In the genomic region with DNA sequence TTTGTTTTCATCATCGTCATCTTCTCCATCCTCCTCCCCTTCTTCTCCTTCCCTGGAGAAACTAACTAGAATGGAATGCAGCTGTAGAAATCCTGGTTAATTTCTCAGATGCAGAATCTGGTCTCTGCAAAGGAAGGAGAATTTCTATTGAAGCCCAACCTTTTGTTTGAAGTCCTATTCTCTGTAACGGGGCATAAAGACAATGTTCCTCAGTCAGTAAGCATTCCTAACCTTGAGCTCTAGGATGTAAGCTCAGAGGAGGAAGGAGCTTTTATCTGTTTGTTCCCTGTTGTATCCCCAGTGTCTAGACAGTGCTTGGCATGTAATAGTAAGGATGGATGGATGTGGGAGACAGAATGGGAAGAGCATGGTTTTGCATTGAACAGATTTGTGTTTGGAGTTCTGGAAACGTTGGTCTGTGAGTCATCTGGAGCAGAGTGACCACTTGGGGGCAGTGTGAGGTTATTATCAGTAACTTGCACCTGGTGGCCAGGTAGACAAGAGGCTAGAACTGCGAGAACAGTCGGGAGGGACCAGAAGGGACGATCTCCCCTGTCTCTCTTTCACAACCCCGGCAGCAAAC, we compare ENCODE assay signal across 8 cellular contexts.
A peak's percentile ranks its signal among the peaks of the same experiment; 100 is the strongest.
DNase-seq lines count a peak whose midpoint lies in the region; ATAC-seq and TF ChIP-seq lines count a peak whose summit lies in the region.

No MANE protein-coding gene starts in this region.

- no peaks in the 10 kb centered on the region; the same call in 1 of the 2 replicates for H4K20me1 ChIP-seq in GM23338 (replicated peaks; ENCODE audit: insufficient read depth)
- H4K20me1 ChIP-seq in OCI-LY7 (ENCODE audit: insufficient read depth, low read length) = no peaks in the 10 kb centered on the region

- CTCF ChIA-PET in BJ (lab: Yijun Ruan, JAX) (interaction anchor here (0.7 to 2.5 kb wide), 8 partner anchors 11 to 251 kb away, joined by 3 to 10 read pairs (median 4); no protein-coding TSS in a partner anchor), OCI-LY7 (lab: Charles Lee; ENCODE audit: unreplicated experiment) (interaction anchor here (1.0 to 2.7 kb wide), 2 partner anchors 11 to 47 kb away, joined by 3 to 15 read pairs; no protein-coding TSS in a partner anchor)

- H3K4me3 ChIP-seq in BJ (ENCODE audit: low read depth, low read length) (no peak overlapping the region), GM23338 (no peak overlapping the region), OCI-LY7 (ENCODE audit: low read depth, low read length, poor library complexity, severe bottlenecking) (no peak overlapping the region), epithelial cell of proximal tubule (ENCODE audit: low read depth, low read length) (no peak overlapping the region), retinal pigment epithelial cell (ENCODE audit: low read length) (no peak overlapping the region)

- peaks cover 2% of the 10 kb centered on the region for H3K27me3 Mint-ChIP-seq in GM23338 (ENCODE audit: insufficient read depth, low read depth, poor library complexity)

- no peaks in the 10 kb centered on the region for H3K9me3 ChIP-seq in OCI-LY7 (ENCODE audit: low read length)

- DNase-seq in BJ (ENCODE audit: low read depth) (peak; percentile 39), GM23338 (ENCODE audit: low spot score) (peak; percentile 85), OCI-LY7 (ENCODE audit: low spot score) (peak; percentile 67), epithelial cell of proximal tubule (ENCODE audit: low read depth) (no peak), retinal pigment epithelial cell (ENCODE audit: low read depth) (no peak)
- no peak for DNase-seq in effector CD4-positive, alpha-beta T cell

- no TSS peak for BruUV-seq in OCI-LY7 (replicated peaks; lab: Mats Ljungman, UMichigan)

- POLR2A ChIA-PET in BJ (lab: Charles Lee) (no interaction called here), OCI-LY7 (lab: Charles Lee) (interaction anchor here (0.7 kb wide), 1 partner anchor 119 kb away, joined by 3 read pairs; no protein-coding TSS in a partner anchor)

- H3K4me1 ChIP-seq in GM23338 (ENCODE audit: insufficient read depth) = no peaks in the 10 kb centered on the region
- peaks cover 61% of the 10 kb centered on the region for H3K4me1 ChIP-seq in OCI-LY7 (ENCODE audit: insufficient read depth, low read length, poor library complexity, severe bottlenecking)

- H3K4me2 ChIP-seq in GM23338 = no peak overlapping the region
- H3K4me2 ChIP-seq in OCI-LY7 (ENCODE audit: low read length) = 0 out of 2 replicates have a peak overlapping the region, but pooled peaks have one; percentile 10

- no peaks in the 10 kb centered on the region for H3K27me3 ChIP-seq in BJ (ENCODE audit: control insufficient read depth, insufficient read depth, low read length)
- H3K27me3 ChIP-seq in GM23338 (ENCODE audit: insufficient read depth) = no peaks in the 10 kb centered on the region

- no peaks in the 10 kb centered on the region for H3F3A ChIP-seq in GM23338 (replicated peaks; ENCODE audit: low read depth)

- peak; percentile 29; the same call in 1 of the 2 replicates for TF ChIP-seq CTCF in BJ (IDR thresholded peaks at IDR 0.05; ENCODE audit: insufficient read depth, low read depth, low read length)
- TF ChIP-seq CTCF in GM23338 (conservative IDR thresholded peaks at IDR 0.05; ENCODE audit: low read depth in 2 of 2) = peak; percentile 85 to 89
- peak; percentile 89 for TF ChIP-seq CTCF in OCI-LY7 (conservative IDR thresholded peaks at IDR 0.05; ENCODE audit: low read length)
- peak; percentile 72 for TF ChIP-seq CTCF in epithelial cell of proximal tubule (conservative IDR thresholded peaks at IDR 0.05; ENCODE audit: low read depth, low read length)
- TF ChIP-seq CTCF in retinal pigment epithelial cell (conservative IDR thresholded peaks at IDR 0.05; ENCODE audit: low read depth, low read length) = peak; percentile 59

- no peaks in the 10 kb centered on the region for H3K79me2 ChIP-seq in GM23338 (replicated peaks; ENCODE audit: insufficient read depth)
- peaks cover 11% of the 10 kb centered on the region; the same call in 1 of the 2 replicates for H3K79me2 ChIP-seq in OCI-LY7 (ENCODE audit: insufficient read depth, low read depth, low read length)

- H2AFZ ChIP-seq in GM23338 (no peak overlapping the region), OCI-LY7 (ENCODE audit: low read length) (no peak overlapping the region)

- no peaks in the 10 kb centered on the region for H3K36me3 Mint-ChIP-seq in GM23338 (ENCODE audit: low read depth)

- H3K9me2 ChIP-seq in GM23338 (ENCODE audit: insufficient read depth) (no peaks in the 10 kb centered on the region), OCI-LY7 (ENCODE audit: insufficient read depth, low read length) (no peaks in the 10 kb centered on the region)

- peak; percentile 95 for ATAC-seq in GM23338
- no peak for ATAC-seq in HG03095 (IDR thresholded peaks at IDR 0.05; ENCODE audit: unreplicated experiment)
- no peak for ATAC-seq in HG03442 (IDR thresholded peaks at IDR 0.05; ENCODE audit: unreplicated experiment)

- peaks cover 4% of the 10 kb centered on the region; the same call in 2 of the 3 replicates for H3K4me1 Mint-ChIP-seq in GM23338

- intact Hi-C loops in OCI-LY7 (cut with micrococcal nuclease; ENCODE audit: unreplicated experiment) = loop anchor here (2.0 to 10.0 kb wide), 4 partner anchors 215 to 479 kb away; partner anchors contain the start of gene CPPED1

- no peak overlapping the region for H3K27ac Mint-ChIP-seq in GM23338

- H3K9me3 Mint-ChIP-seq in GM23338 = no peaks in the 10 kb centered on the region

- H3K27ac ChIP-seq in GM23338 (ENCODE audit: low read depth) = no peak overlapping the region
- no peak overlapping the region for H3K27ac ChIP-seq in OCI-LY7 (ENCODE audit: low read depth, low read length, poor library complexity, severe bottlenecking)

- no peak overlapping the region for H3K4me3 Mint-ChIP-seq in GM23338

- H3K36me3 ChIP-seq in BJ (ENCODE audit: control insufficient read depth, insufficient read depth, low read length) (no peaks in the 10 kb centered on the region), GM23338 (ENCODE audit: insufficient read depth) (no peaks in the 10 kb centered on the region), OCI-LY7 (ENCODE audit: insufficient read depth, low read length) (peaks cover 14% of the 10 kb centered on the region)

TF ChIP-seq in GM23338, 12 proteins besides CTCF, POLR2A, EP300 and RAD21 (continues in another document):
- TF ChIP-seq NANOG (IDR thresholded peaks at IDR 0.05; ENCODE audit: borderline replicate concordance) (no peak), EZH2phosphoT487 (IDR thresholded peaks at IDR 0.05; ENCODE audit: unreplicated experiment) (no peak), POLR2AphosphoS5 (IDR thresholded peaks at IDR 0.05; ENCODE audit: low read depth) (no peak), JUNB (IDR thresholded peaks at IDR 0.05; ENCODE audit: unreplicated experiment) (no peak)
- TF ChIP-seq, protein P1, sequence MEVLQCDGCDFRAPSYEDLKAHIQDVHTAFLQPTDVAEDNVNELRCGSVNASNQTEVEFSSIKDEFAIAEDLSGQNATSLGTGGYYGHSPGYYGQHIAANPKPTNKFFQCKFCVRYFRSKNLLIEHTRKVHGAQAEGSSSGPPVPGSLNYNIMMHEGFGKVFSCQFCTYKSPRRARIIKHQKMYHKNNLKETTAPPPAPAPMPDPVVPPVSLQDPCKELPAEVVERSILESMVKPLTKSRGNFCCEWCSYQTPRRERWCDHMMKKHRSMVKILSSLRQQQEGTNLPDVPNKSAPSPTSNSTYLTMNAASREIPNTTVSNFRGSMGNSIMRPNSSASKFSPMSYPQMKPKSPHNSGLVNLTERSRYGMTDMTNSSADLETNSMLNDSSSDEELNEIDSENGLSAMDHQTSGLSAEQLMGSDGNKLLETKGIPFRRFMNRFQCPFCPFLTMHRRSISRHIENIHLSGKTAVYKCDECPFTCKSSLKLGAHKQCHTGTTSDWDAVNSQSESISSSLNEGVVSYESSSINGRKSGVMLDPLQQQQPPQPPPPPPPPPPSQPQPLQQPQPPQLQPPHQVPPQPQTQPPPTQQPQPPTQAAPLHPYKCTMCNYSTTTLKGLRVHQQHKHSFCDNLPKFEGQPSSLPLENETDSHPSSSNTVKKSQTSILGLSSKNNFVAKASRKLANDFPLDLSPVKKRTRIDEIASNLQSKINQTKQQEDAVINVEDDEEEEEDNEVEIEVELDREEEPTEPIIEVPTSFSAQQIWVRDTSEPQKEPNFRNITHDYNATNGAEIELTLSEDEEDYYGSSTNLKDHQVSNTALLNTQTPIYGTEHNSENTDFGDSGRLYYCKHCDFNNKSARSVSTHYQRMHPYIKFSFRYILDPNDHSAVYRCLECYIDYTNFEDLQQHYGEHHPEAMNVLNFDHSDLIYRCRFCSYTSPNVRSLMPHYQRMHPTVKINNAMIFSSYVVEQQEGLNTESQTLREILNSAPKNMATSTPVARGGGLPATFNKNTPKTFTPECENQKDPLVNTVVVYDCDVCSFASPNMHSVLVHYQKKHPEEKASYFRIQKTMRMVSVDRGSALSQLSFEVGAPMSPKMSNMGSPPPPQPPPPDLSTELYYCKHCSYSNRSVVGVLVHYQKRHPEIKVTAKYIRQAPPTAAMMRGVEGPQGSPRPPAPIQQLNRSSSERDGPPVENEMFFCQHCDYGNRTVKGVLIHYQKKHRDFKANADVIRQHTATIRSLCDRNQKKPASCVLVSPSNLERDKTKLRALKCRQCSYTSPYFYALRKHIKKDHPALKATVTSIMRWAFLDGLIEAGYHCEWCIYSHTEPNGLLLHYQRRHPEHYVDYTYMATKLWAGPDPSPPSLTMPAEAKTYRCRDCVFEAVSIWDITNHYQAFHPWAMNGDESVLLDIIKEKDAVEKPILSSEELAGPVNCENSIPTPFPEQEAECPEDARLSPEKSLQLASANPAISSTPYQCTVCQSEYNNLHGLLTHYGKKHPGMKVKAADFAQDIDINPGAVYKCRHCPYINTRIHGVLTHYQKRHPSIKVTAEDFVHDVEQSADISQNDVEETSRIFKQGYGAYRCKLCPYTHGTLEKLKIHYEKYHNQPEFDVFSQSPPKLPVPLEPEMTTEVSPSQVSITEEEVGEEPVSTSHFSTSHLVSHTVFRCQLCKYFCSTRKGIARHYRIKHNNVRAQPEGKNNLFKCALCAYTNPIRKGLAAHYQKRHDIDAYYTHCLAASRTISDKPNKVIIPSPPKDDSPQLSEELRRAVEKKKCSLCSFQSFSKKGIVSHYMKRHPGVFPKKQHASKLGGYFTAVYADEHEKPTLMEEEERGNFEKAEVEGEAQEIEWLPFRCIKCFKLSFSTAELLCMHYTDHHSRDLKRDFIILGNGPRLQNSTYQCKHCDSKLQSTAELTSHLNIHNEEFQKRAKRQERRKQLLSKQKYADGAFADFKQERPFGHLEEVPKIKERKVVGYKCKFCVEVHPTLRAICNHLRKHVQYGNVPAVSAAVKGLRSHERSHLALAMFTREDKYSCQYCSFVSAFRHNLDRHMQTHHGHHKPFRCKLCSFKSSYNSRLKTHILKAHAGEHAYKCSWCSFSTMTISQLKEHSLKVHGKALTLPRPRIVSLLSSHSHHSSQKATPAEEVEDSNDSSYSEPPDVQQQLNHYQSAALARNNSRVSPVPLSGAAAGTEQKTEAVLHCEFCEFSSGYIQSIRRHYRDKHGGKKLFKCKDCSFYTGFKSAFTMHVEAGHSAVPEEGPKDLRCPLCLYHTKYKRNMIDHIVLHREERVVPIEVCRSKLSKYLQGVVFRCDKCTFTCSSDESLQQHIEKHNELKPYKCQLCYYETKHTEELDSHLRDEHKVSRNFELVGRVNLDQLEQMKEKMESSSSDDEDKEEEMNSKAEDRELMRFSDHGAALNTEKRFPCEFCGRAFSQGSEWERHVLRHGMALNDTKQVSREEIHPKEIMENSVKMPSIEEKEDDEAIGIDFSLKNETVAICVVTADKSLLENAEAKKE (CRISPR knock-in tag; IDR thresholded peaks at IDR 0.05) = no peak

Comparison
In these comparisons a context has a peak if more than half of its experiments do, and no peak if none do; other contexts are left out.
1. DNase-seq: peak in BJ (single experiment), GM23338 (single experiment) and OCI-LY7 (single experiment); none in epithelial cell of proximal tubule (single experiment), retinal pigment epithelial cell (single experiment) and effector CD4-positive, alpha-beta T cell (single experiment).
2. CTCF ChIP-seq: peak in every context shown above with its lines; median percentile 89 in OCI-LY7; 87 in GM23338; 72 in epithelial cell of proximal tubule; 59 in retinal pigment epithelial cell; 29 in BJ.